In the genomic region with DNA sequence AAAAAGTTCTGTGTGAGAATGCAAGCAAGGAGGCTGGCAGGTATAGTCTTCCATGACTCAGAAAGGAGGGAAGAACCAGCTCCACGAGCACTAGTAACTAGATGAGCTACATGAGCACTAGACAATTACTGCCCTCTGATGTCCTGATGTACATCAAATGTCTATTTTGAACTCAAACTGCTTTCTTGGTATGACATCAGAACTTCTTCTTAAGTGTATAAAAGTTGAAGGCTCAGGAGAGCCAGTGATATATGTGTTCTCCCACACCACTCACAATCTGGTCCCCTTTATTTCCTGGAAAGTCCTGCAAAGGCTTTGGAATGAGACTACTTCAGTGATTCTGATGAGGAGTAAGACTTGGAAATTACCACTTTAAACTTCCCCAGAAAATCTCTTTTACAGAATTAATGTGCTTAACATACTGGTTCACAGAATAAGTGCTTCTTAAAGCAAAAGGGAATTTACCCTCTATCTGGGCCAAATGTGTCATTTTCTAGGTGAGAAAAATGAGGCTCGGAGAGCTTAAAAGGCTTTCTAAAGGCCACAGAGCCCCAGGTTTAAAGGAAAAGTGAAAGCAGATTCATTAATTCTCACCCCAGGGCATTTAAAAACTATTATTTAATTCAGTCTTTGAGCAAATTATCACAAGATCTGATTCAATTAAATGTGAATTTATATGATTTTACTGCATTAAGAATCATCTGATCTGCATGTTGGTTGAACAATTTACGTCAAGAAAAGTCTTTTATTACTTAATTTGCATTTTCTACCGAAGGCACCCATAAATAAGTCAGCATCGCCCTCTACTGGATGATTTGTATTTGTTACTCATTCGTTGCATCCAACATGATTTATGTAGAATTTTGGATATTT, we compare ENCODE assay signal across 8 cellular contexts. TPM values are rescaled to one million over a fixed set of nuclear protein-coding genes. Genes with fewer than 3 reads are reported as not detected.
DNase-seq lines count a peak whose midpoint lies in the region; ATAC-seq and TF ChIP-seq lines count a peak whose summit lies in the region.

No MANE protein-coding gene starts in this region.

- H3F3A ChIP-seq in OCI-LY1 (ENCODE audit: insufficient read depth, low read length): no peaks in the 10 kb centered on the region

- H3K36me3 ChIP-seq in OCI-LY1 (ENCODE audit: insufficient read depth, low read length) (no peaks in the 10 kb centered on the region), kidney epithelial cell (ENCODE audit: control insufficient read depth, insufficient read depth, low read length) (no peaks in the 10 kb centered on the region)

- H3K27me3 ChIP-seq in OCI-LY1 (ENCODE audit: insufficient read depth, low read length) (no peaks in the 10 kb centered on the region), kidney epithelial cell (ENCODE audit: control insufficient read depth, insufficient read depth, low read length) (no peaks in the 10 kb centered on the region)

- CTCF ChIA-PET in MCF 10A (lab: Yijun Ruan, JAX): interaction anchor here (0.5 to 10.7 kb wide), 33 partner anchors 10 to 1059 kb away, joined by 3 to 118 read pairs (median 4); a partner anchor contains a TSS

- DNase-seq in DMS79 treated with DMSO at 0.1 percent for 48 hours (lab: John Stamatoyannopoulos, UW): peak; percentile 87
- DNase-seq in GM20000 (ENCODE audit: low spot score): no peak
- DNase-seq in Jurkat, Clone E6-1 (ENCODE audit: low read depth, low spot score): peak; percentile 73
- peak; percentile 79 for DNase-seq in MCF 10A (ENCODE audit: unreplicated experiment)
- DNase-seq in kidney epithelial cell (ENCODE audit: low read depth): peak; percentile 29
- no peak for DNase-seq in GOT3 (lab: John Stamatoyannopoulos, UW)

- POLR2A ChIA-PET in MCF 10A (lab: Yijun Ruan, JAX): interaction anchor here (0.5 to 2.0 kb wide), 6 partner anchors 16 to 717 kb away, joined by 3 to 15 read pairs (median 4); a partner anchor contains a TSS

- peak overlapping the region; percentile 91 for H2AFZ ChIP-seq in OCI-LY1 (ENCODE audit: low read length)

- no peaks in the 10 kb centered on the region for H3K79me2 ChIP-seq in OCI-LY1 (ENCODE audit: insufficient read depth, low read length)

- BruUV-seq in MCF 10A (replicated peaks; lab: Mats Ljungman, UMichigan): no TSS peak

- H3K36me3 Mint-ChIP-seq in MCF 10A (ENCODE audit: insufficient read depth, unreplicated experiment): no peaks in the 10 kb centered on the region
- no peaks in the 10 kb centered on the region for H3K36me3 Mint-ChIP-seq in stimulated activated memory B cell treated with anti-CD40 and anti-IgM and Interleukin-4, amounts not matched to agents 10 μg/mL and 1 μg/mL and 100 μg/mL, for 72 hours

- peak overlapping the region; percentile 67 for H3K27ac Mint-ChIP-seq in MCF 10A (ENCODE audit: low read depth, unreplicated experiment)
- H3K27ac Mint-ChIP-seq in stimulated activated memory B cell treated with anti-CD40 and anti-IgM and Interleukin-4, amounts not matched to agents 10 μg/mL and 1 μg/mL and 100 μg/mL, for 72 hours: peak overlapping the region; percentile 81

- TF ChIP-seq CTCF in GM20000 (IDR thresholded peaks at IDR 0.05; ENCODE audit: extremely low read depth, missing control alignments) (peak; percentile 53), OCI-LY1 (IDR thresholded peaks at IDR 0.05; ENCODE audit: low read length) (peak; percentile 82), MCF 10A (IDR thresholded peaks at IDR 0.05; ENCODE audit: unreplicated experiment) (peak; percentile 83), kidney epithelial cell (IDR thresholded peaks at IDR 0.05; ENCODE audit: insufficient read depth, low read length, poor library complexity, severe bottlenecking) (peak; percentile 50)

- H3K4me3 Mint-ChIP-seq in MCF 10A (ENCODE audit: unreplicated experiment): peak overlapping the region; percentile 58
- peak overlapping the region; percentile 74 for H3K4me3 Mint-ChIP-seq in stimulated activated memory B cell treated with anti-CD40 and anti-IgM and Interleukin-4, amounts not matched to agents 10 μg/mL and 1 μg/mL and 100 μg/mL, for 72 hours

- H3K4me2 ChIP-seq in OCI-LY1 (ENCODE audit: low read length): peak overlapping the region; percentile 53

- H3K9me2 ChIP-seq in OCI-LY1 (ENCODE audit: low read depth, low read length): no peaks in the 10 kb centered on the region

- peaks cover 8% of the 10 kb centered on the region for H3K4me1 Mint-ChIP-seq in MCF 10A (ENCODE audit: insufficient read depth, unreplicated experiment)
- peaks cover 5% of the 10 kb centered on the region for H3K4me1 Mint-ChIP-seq in stimulated activated memory B cell treated with anti-CD40 and anti-IgM and Interleukin-4, amounts not matched to agents 10 μg/mL and 1 μg/mL and 100 μg/mL, for 72 hours

- H3K4me3 ChIP-seq in Jurkat, Clone E6-1 (ENCODE audit: low read length): peak overlapping the region; percentile 36
- H3K4me3 ChIP-seq in OCI-LY1 (ENCODE audit: low read depth, low read length, poor library complexity, severe bottlenecking): peak overlapping the region; percentile 47
- peak overlapping the region; percentile 21 for H3K4me3 ChIP-seq in kidney epithelial cell (ENCODE audit: low read depth, low read length)

- ATAC-seq in stimulated activated memory B cell treated with anti-CD40 and anti-IgM and Interleukin-4, amounts not matched to agents 10 μg/mL and 1 μg/mL and 100 μg/mL, for 72 hours: no peak

- H4K20me1 ChIP-seq in OCI-LY1 (ENCODE audit: insufficient read depth, low read length): no peaks in the 10 kb centered on the region

- peak overlapping the region; percentile 52 for H3K9ac ChIP-seq in OCI-LY1 (ENCODE audit: low read length)

- peak overlapping the region; percentile 46 for H3K27ac ChIP-seq in OCI-LY1 (ENCODE audit: low read depth, low read length, poor library complexity, severe bottlenecking)

- H3K27me3 Mint-ChIP-seq in MCF 10A (ENCODE audit: insufficient read depth, unreplicated experiment): no peaks in the 10 kb centered on the region
- H3K27me3 Mint-ChIP-seq in stimulated activated memory B cell treated with anti-CD40 and anti-IgM and Interleukin-4, amounts not matched to agents 10 μg/mL and 1 μg/mL and 100 μg/mL, for 72 hours: no peaks in the 10 kb centered on the region

- intact Hi-C loops in MCF 10A (cut with micrococcal nuclease): loop anchor here (1.0 to 10.0 kb wide), 8 partner anchors 19 to 1159 kb away; a partner anchor contains a TSS

- no peaks in the 10 kb centered on the region for H3K9me3 ChIP-seq in OCI-LY1 (ENCODE audit: low read length)

- H3K9me3 Mint-ChIP-seq in MCF 10A (ENCODE audit: unreplicated experiment): no peaks in the 10 kb centered on the region
- H3K9me3 Mint-ChIP-seq in stimulated activated memory B cell treated with anti-CD40 and anti-IgM and Interleukin-4, amounts not matched to agents 10 μg/mL and 1 μg/mL and 100 μg/mL, for 72 hours: peaks cover 3% of the 10 kb centered on the region

- peaks cover 34% of the 10 kb centered on the region for H3K4me1 ChIP-seq in OCI-LY1 (ENCODE audit: insufficient read depth, low read length, severe bottlenecking)

RNA-seq across cellular contexts. Expression of a gene that starts 18.8 kb away (rescaled TPM):
- 37.8 TPM for polyA plus RNA-seq in Jurkat, Clone E6-1 (2012; ENCODE audit: insufficient read depth, insufficient read length)
- total RNA-seq in MCF 10A (2022): 71.4 and 96.4 TPM in 2 replicates
- 85.8 and 107 TPM in 2 replicates for total RNA-seq in kidney epithelial cell

Comparison
In these comparisons a context has a peak if more than half of its experiments do, and no peak if none do; other contexts are left out.
1. DNase-seq: peak in DMS79 treated with DMSO at 0.1 percent for 48 hours (single experiment), Jurkat, Clone E6-1 (single experiment), MCF 10A (single experiment) and kidney epithelial cell (single experiment); none in GM20000 (single experiment) and GOT3 (single experiment).
2. Peak in every context shown above with its lines, with median percentiles within 50 percentile points of each other: CTCF ChIP-seq and H3K4me3 ChIP-seq.